ENCODE assay signal across 18 cellular contexts in the genomic region with DNA sequence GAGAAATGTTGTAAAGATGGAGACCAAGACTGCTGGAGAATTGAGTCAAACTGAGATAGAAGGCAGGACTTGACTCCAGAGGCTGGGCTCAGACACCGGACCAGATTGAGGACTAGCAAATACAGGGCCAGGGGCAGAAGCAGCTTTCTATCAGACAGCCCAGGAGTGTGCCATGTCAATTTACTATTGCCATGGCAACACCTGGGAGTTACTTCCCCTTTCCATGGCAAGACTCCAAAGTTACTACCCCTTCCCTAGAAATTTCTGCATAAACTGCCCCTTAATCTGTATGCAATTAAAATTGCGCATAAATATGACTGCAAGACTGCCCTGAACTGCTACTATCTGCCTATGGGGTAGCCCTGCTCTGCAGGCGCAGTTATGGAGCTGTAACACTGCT.
"Had no signal": no experiment of that assay in that cellular context is flagged by ENCODE, and none has a peak within 500 bp of the region (broad histone marks: within the 10 kb centered on the region; RNA-seq: fewer than 3 reads in every experiment).

No MANE protein-coding gene starts in this region.

- H3K27ac Mint-ChIP-seq: activated CD8-positive, alpha-beta memory T cell treated with anti-CD3 and anti-CD28 coated beads, Interleukin-2, amount 10 ng/mL, durations not matched to agents 7 days and 5 days; activated naive CD4-positive, alpha-beta T cell treated with anti-CD3 and anti-CD28 coated beads, Interleukin-2, amount 10 ng/mL, durations not matched to agents 7 days and 5 days; effector memory CD8-positive, alpha-beta T cell; natural killer cell had no signal

- H3K4me3 Mint-ChIP-seq: activated CD8-positive, alpha-beta memory T cell treated with anti-CD3 and anti-CD28 coated beads, Interleukin-2, amount 10 ng/mL, durations not matched to agents 7 days and 5 days; activated naive CD4-positive, alpha-beta T cell treated with anti-CD3 and anti-CD28 coated beads, Interleukin-2, amount 10 ng/mL, durations not matched to agents 7 days and 5 days; effector memory CD8-positive, alpha-beta T cell; natural killer cell had no signal

- H3K36me3 Mint-ChIP-seq: activated CD8-positive, alpha-beta memory T cell treated with anti-CD3 and anti-CD28 coated beads, Interleukin-2, amount 10 ng/mL, durations not matched to agents 7 days and 5 days; activated naive CD4-positive, alpha-beta T cell treated with anti-CD3 and anti-CD28 coated beads, Interleukin-2, amount 10 ng/mL, durations not matched to agents 7 days and 5 days; natural killer cell had no signal

- H3K4me1 Mint-ChIP-seq: activated CD8-positive, alpha-beta memory T cell treated with anti-CD3 and anti-CD28 coated beads, Interleukin-2, amount 10 ng/mL, durations not matched to agents 7 days and 5 days; activated naive CD4-positive, alpha-beta T cell treated with anti-CD3 and anti-CD28 coated beads, Interleukin-2, amount 10 ng/mL, durations not matched to agents 7 days and 5 days; natural killer cell had no signal

- DNase-seq: activated CD4-positive, alpha-beta T cell treated with anti-CD3 and anti-CD28 coated beads, Interleukin-2, amount 50 U/mL, for 48 hours; activated CD4-positive, CD25-positive, alpha-beta regulatory T cell treated with anti-CD3 and anti-CD28 coated beads, Interleukin-2, amount 50 U/mL, for 72 hours; activated CD8-positive, alpha-beta memory T cell treated with anti-CD3 and anti-CD28 coated beads, Interleukin-2, amount 10 ng/mL, durations not matched to agents 7 days and 5 days; activated naive CD4-positive, alpha-beta T cell treated with anti-CD3 and anti-CD28 coated beads, Interleukin-2, amount 10 ng/mL, durations not matched to agents 7 days and 5 days; activated T-cell treated with anti-CD3 and anti-CD28 coated beads, Interleukin-2, amount 50 U/mL, for 1 hour; dermis blood vessel endothelial cell; effector memory CD8-positive, alpha-beta T cell; foreskin keratinocyte; glutamatergic neuron; left ventricle myocardium inferior; natural killer cell; posterior cingulate gyrus; stimulated activated CD4-positive, alpha-beta T cell treated with anti-CD3 and anti-CD28 coated beads, Interleukin-15, amount 100 ng/mL, for 24 hours; stimulated activated CD4-positive, alpha-beta T cell treated with anti-CD3 and anti-CD28 coated beads, Interleukin-4, amount 100 ng/mL, for 24 hours; stimulated activated naive CD4-positive, alpha-beta T cell; substantia nigra; T-helper 9 cell; transverse colon had no signal

- ATAC-seq: activated CD8-positive, alpha-beta memory T cell treated with anti-CD3 and anti-CD28 coated beads, Interleukin-2, amount 10 ng/mL, durations not matched to agents 7 days and 5 days; effector memory CD8-positive, alpha-beta T cell; foreskin keratinocyte; natural killer cell had no signal

- H3K9me3 Mint-ChIP-seq: activated naive CD4-positive, alpha-beta T cell treated with anti-CD3 and anti-CD28 coated beads, Interleukin-2, amount 10 ng/mL, durations not matched to agents 7 days and 5 days; effector memory CD8-positive, alpha-beta T cell; natural killer cell had no signal
